ENCODE assay signal across 8 cellular contexts in genomic region chr22:31083923-31084810, GRCh38. TPM values are rescaled to one million over a fixed set of nuclear protein-coding genes. Genes with fewer than 3 reads are reported as not detected.
A peak's percentile ranks its signal among the peaks of the same experiment; 100 is the strongest.
DNase-seq lines count a peak whose midpoint lies in the region; ATAC-seq and TF ChIP-seq lines count a peak whose summit lies in the region.

No MANE protein-coding gene starts in this region.

- H3K36me3 ChIP-seq in SJSA1: peaks cover 73% of the 10 kb centered on the region
- H3K36me3 ChIP-seq in ovary: no peaks in the 10 kb centered on the region

- TF ChIP-seq EP300 in ovary (IDR thresholded peaks at IDR 0.05): no peak

- H3K27ac ChIP-seq in SJSA1: peak overlapping the region; percentile 50
- peak overlapping the region; percentile 40 to 82 for H3K27ac ChIP-seq in ovary

- intact Hi-C loops in ovary (cut with DNase I): loop anchor here in 2 of 4 donors (2.0 to 10.0 kb wide), 5 partner anchors 47 to 439 kb away; partner anchors contain the start of genes MORC2 (in 1 of the 2) and TUG1 (in 1 of the 2)

- H3K4me1 ChIP-seq in SJSA1 (replicated peaks) (peaks cover 34% of the 10 kb centered on the region), ovary (ENCODE audit: insufficient read depth) (peaks cover 14% of the 10 kb centered on the region)

- TF ChIP-seq CTCF in ovary (IDR thresholded peaks at IDR 0.05): no peak

- ATAC-seq in GM21423 (IDR thresholded peaks at IDR 0.05; ENCODE audit: unreplicated experiment): no peak

- H3K27me3 ChIP-seq in SJSA1 (replicated peaks) (no peaks in the 10 kb centered on the region), ovary (no peaks in the 10 kb centered on the region)

- H3K4me3 ChIP-seq in SJSA1 (peak overlapping the region; percentile 38), ovary (peak overlapping the region; percentile 88)

- DNase-seq in activated CD4-positive, alpha-beta T cell treated with anti-CD3 and anti-CD28 coated beads for 48 hours: peak; percentile 36
- no peak for DNase-seq in activated CD4-positive, alpha-beta T cell treated with anti-CD3 and anti-CD28 coated beads for 1 hour
- DNase-seq in SJSA1 (ENCODE audit: low read depth in 1 of 2, low spot score in 2 of 2) (no peak), erythroblast (lab: John Stamatoyannopoulos, UW) (peak; percentile 45 to 52), ovary (peak in 2 of 5 donors; percentile 42 to 50), cortex of kidney (lab: John Stamatoyannopoulos, UW) (no peak), NCI-H1436 (lab: John Stamatoyannopoulos, UW) (no peak)

- TF ChIP-seq POLR2A in erythroblast (IDR thresholded peaks at IDR 0.05; ENCODE audit: low read length) (no peak), ovary (IDR thresholded peaks at IDR 0.05) (no peak)

- 6 to 8% (median 7%) methylated on average over 15 to 18 of the region's 18 CpGs for WGBS in ovary, 3 donors

- H3K9me3 ChIP-seq in SJSA1 (replicated peaks): no peaks in the 10 kb centered on the region
- H3K9me3 ChIP-seq in ovary: no peaks in the 10 kb centered on the region

RNA-seq across cellular contexts. Expression of gene SMTN, which starts 3.0 kb away (rescaled TPM):
- 121 and 155 TPM in 2 replicates for total RNA-seq in SJSA1 (2014; rRNA removed; shearing (Covaris generic))
- total RNA-seq in ovary: 100 to 1,000 TPM in 3 of 7 donors, 10 to 100 TPM in 4; 39.9 to 238 (median 87.6) TPM
- polyA plus RNA-seq in ovary: 10 to 100 TPM; 23.1 to 61.2 TPM

RNA-seq across cellular contexts. Expression of gene SELENOM, which starts 23.2 kb away (rescaled TPM):
- 373 and 601 TPM in 2 replicates for total RNA-seq in SJSA1 (2014; rRNA removed; shearing (Covaris generic))
- total RNA-seq in ovary: 100 to 1,000 TPM; 229 to 678 (median 306) TPM
- 100 to 1,000 TPM in 1 of 2 donors, 10 to 100 TPM in 1; 25.7 to 433 TPM for polyA plus RNA-seq in ovary

RNA-seq across cellular contexts. Expression of gene INPP5J, which starts 38.6 kb away (rescaled TPM):
- total RNA-seq in SJSA1 (2014; rRNA removed; shearing (Covaris generic)): 0.13 and 0.21 TPM in 2 replicates
- total RNA-seq in ovary: 1 to 10 TPM in 5 of 7 donors, under 1 TPM in 2; 0.63 to 3.1 (median 1.5) TPM
- under 1 TPM; 0.65 to 0.67 TPM for polyA plus RNA-seq in ovary

RNA-seq across cellular contexts. Expression of gene PLA2G3, which starts 56.1 kb away (rescaled TPM):
- not detected in 2 replicates for total RNA-seq in SJSA1 (2014; rRNA removed; shearing (Covaris generic))
- total RNA-seq in ovary: under 1 TPM in 1 of 7 donors, not detected in 6; 0.13 TPM
- polyA plus RNA-seq in ovary: not detected

Comparison
In these comparisons a context has a peak if more than half of its experiments do, and no peak if none do; other contexts are left out.
1. DNase-seq: peak in activated CD4-positive, alpha-beta T cell treated with anti-CD3 and anti-CD28 coated beads for 48 hours (single experiment) and erythroblast (2 of 2); none in activated CD4-positive, alpha-beta T cell treated with anti-CD3 and anti-CD28 coated beads for 1 hour (single experiment), SJSA1 (0 of 2), cortex of kidney (single experiment) and NCI-H1436 (single experiment).